In genomic region chr11:126153999-126154398, GRCh38 we compare ENCODE assay signal across 1 cellular context.
TF ChIP-seq lines count a peak whose summit lies in the region.

No MANE protein-coding gene starts in this region.

TF ChIP-seq in HEK293, 187 proteins besides CTCF, POLR2A, EP300 and RAD21 (continued from another document and continues in another):
- no peak for TF ChIP-seq REST (tag by site-specific recombination; IDR thresholded peaks at IDR 0.05)
- no peak for TF ChIP-seq ZBTB17 (tag by site-specific recombination; IDR thresholded peaks at IDR 0.05)
- no peak for TF ChIP-seq ZNF169 (tag by site-specific recombination; IDR thresholded peaks at IDR 0.05)
- TF ChIP-seq ZNF341 (tag by site-specific recombination; IDR thresholded peaks at IDR 0.05; ENCODE audit: low read depth), result peak; percentile 6; the same call in 1 of the 2 replicates
- no peak for TF ChIP-seq ZNF132 (tag by site-specific recombination; IDR thresholded peaks at IDR 0.05; ENCODE audit: borderline replicate concordance)
- peak; percentile 88 for TF ChIP-seq KLF10 (tag by site-specific recombination; IDR thresholded peaks at IDR 0.05)
- TF ChIP-seq PRDM4 (tag by site-specific recombination; IDR thresholded peaks at IDR 0.05), result peak; percentile 80
- TF ChIP-seq OVOL3 (tag by site-specific recombination; IDR thresholded peaks at IDR 0.05), result no peak
- peak; percentile 72; the same call in 1 of the 2 replicates for TF ChIP-seq ZBTB44 (tag by site-specific recombination; IDR thresholded peaks at IDR 0.05)
- peak; percentile 90 for TF ChIP-seq ZNF561 (tag by site-specific recombination; IDR thresholded peaks at IDR 0.05; ENCODE audit: borderline replicate concordance)
- TF ChIP-seq ZNF416 (tag by site-specific recombination; IDR thresholded peaks at IDR 0.05), result no peak
- peak; percentile 83; the same call in 1 of the 2 replicates for TF ChIP-seq BCL11A (tag by site-specific recombination; IDR thresholded peaks at IDR 0.05; ENCODE audit: low read depth)
- no peak for TF ChIP-seq ZNF174 (tag by site-specific recombination; IDR thresholded peaks at IDR 0.05)
- TF ChIP-seq ZNF530 (tag by site-specific recombination; IDR thresholded peaks at IDR 0.05; ENCODE audit: low read depth), result no peak
- 0 out of 2 replicates have a peak, but pooled peaks have one; percentile 51 for TF ChIP-seq ZNF580 (tag by site-specific recombination; IDR thresholded peaks at IDR 0.05)
- no peak for TF ChIP-seq ZNF544 (tag by site-specific recombination; IDR thresholded peaks at IDR 0.05)
- peak; percentile 95 for TF ChIP-seq ZNF184 (tag by site-specific recombination; IDR thresholded peaks at IDR 0.05)
- TF ChIP-seq HOXC10 (CRISPR knock-in tag; IDR thresholded peaks at IDR 0.05), result no peak
- peak; percentile 20; the same call in 1 of the 2 replicates for TF ChIP-seq ZBTB6 (tag by site-specific recombination; IDR thresholded peaks at IDR 0.05)
- no peak; the same call in 1 of the 2 replicates for TF ChIP-seq ZNF558 (tag by site-specific recombination; IDR thresholded peaks at IDR 0.05)
- TF ChIP-seq ZNF24 (tag by site-specific recombination; IDR thresholded peaks at IDR 0.05), result peak; percentile 91
- TF ChIP-seq KLF16 (tag by site-specific recombination; IDR thresholded peaks at IDR 0.05), result no peak
- no peak for TF ChIP-seq ZNF23 (tag by site-specific recombination; IDR thresholded peaks at IDR 0.05; ENCODE audit: borderline replicate concordance)
- peak; percentile 78; the same call in 1 of the 2 replicates for TF ChIP-seq GFI1B (tag by site-specific recombination; IDR thresholded peaks at IDR 0.05)
- TF ChIP-seq WT1 (tag by site-specific recombination; IDR thresholded peaks at IDR 0.05), result peak; percentile 79
- no peak for TF ChIP-seq ZNF624 (tag by site-specific recombination; IDR thresholded peaks at IDR 0.05)
- TF ChIP-seq ZBTB49 (tag by site-specific recombination; IDR thresholded peaks at IDR 0.05; ENCODE audit: low read depth), result no peak
- no peak for TF ChIP-seq ZNF747 (tag by site-specific recombination; IDR thresholded peaks at IDR 0.05)
- TF ChIP-seq ZSCAN18 (tag by site-specific recombination; IDR thresholded peaks at IDR 0.05), result no peak
- TF ChIP-seq ZNF350 (tag by site-specific recombination; IDR thresholded peaks at IDR 0.05), result no peak
- no peak; the same call in 1 of the 2 replicates for TF ChIP-seq ZNF391 (tag by site-specific recombination; IDR thresholded peaks at IDR 0.05; ENCODE audit: borderline replicate concordance, low read depth)
- TF ChIP-seq ZNF16 (tag by site-specific recombination; IDR thresholded peaks at IDR 0.05; ENCODE audit: low read depth), result no peak
- no peak for TF ChIP-seq ZNF792 (tag by site-specific recombination; IDR thresholded peaks at IDR 0.05)
- no peak for TF ChIP-seq ZNF155 (tag by site-specific recombination; IDR thresholded peaks at IDR 0.05)
- TF ChIP-seq ZNF426 (tag by site-specific recombination; IDR thresholded peaks at IDR 0.05), result no peak
- TF ChIP-seq ZEB2 (tag by site-specific recombination; IDR thresholded peaks at IDR 0.05), result peak; percentile 91
- peak; percentile 59; the same call in 1 of the 2 replicates for TF ChIP-seq KLF7 (tag by site-specific recombination; IDR thresholded peaks at IDR 0.05; ENCODE audit: borderline replicate concordance)
- peak; percentile 78 for TF ChIP-seq SP7 (tag by site-specific recombination; IDR thresholded peaks at IDR 0.05)
- TF ChIP-seq ZNF146 (tag by site-specific recombination; IDR thresholded peaks at IDR 0.05), result 0 out of 2 replicates have a peak, but pooled peaks have one; percentile 33
- TF ChIP-seq ZNF311 (tag by site-specific recombination; IDR thresholded peaks at IDR 0.05; ENCODE audit: borderline replicate concordance), result no peak
- TF ChIP-seq ZNF211 (tag by site-specific recombination; IDR thresholded peaks at IDR 0.05; ENCODE audit: low read depth), result no peak
- TF ChIP-seq ZNF76 (tag by site-specific recombination; IDR thresholded peaks at IDR 0.05; ENCODE audit: borderline replicate concordance, low read depth), result no peak
- TF ChIP-seq ZNF274 (IDR thresholded peaks at IDR 0.05; ENCODE audit: low read length), result no peak
- no peak for TF ChIP-seq ZNF274 (tag by site-specific recombination; IDR thresholded peaks at IDR 0.05; ENCODE audit: borderline replicate concordance)
- 0 out of 2 replicates have a peak, but pooled peaks have one; percentile 17 for TF ChIP-seq PRDM10 (tag by site-specific recombination; IDR thresholded peaks at IDR 0.05)
- TF ChIP-seq ZNF48 (tag by site-specific recombination; IDR thresholded peaks at IDR 0.05), result no peak
- no peak for TF ChIP-seq KLF1 (tag by site-specific recombination; IDR thresholded peaks at IDR 0.05)
- TF ChIP-seq ZNF776 (tag by site-specific recombination; IDR thresholded peaks at IDR 0.05; ENCODE audit: borderline replicate concordance), result 0 out of 2 replicates have a peak, but pooled peaks have one; percentile 17
- TF ChIP-seq ZNF560 (tag by site-specific recombination; IDR thresholded peaks at IDR 0.05; ENCODE audit: borderline replicate concordance), result no peak
- TF ChIP-seq ZNF335 (tag by site-specific recombination; conservative IDR thresholded peaks at IDR 0.05), result no peak
- TF ChIP-seq ZNF292 (tag by site-specific recombination; IDR thresholded peaks at IDR 0.05; ENCODE audit: borderline replicate concordance, low read depth), result no peak
- TF ChIP-seq KLF9 (tag by site-specific recombination; IDR thresholded peaks at IDR 0.05; ENCODE audit: low read depth), result 0 out of 2 replicates have a peak, but pooled peaks have one; percentile 26
- TF ChIP-seq SALL2 (tag by site-specific recombination; IDR thresholded peaks at IDR 0.05; ENCODE audit: borderline replicate concordance), result no peak
